9 cellular contexts compared by ENCODE assay signal in the genomic region with DNA sequence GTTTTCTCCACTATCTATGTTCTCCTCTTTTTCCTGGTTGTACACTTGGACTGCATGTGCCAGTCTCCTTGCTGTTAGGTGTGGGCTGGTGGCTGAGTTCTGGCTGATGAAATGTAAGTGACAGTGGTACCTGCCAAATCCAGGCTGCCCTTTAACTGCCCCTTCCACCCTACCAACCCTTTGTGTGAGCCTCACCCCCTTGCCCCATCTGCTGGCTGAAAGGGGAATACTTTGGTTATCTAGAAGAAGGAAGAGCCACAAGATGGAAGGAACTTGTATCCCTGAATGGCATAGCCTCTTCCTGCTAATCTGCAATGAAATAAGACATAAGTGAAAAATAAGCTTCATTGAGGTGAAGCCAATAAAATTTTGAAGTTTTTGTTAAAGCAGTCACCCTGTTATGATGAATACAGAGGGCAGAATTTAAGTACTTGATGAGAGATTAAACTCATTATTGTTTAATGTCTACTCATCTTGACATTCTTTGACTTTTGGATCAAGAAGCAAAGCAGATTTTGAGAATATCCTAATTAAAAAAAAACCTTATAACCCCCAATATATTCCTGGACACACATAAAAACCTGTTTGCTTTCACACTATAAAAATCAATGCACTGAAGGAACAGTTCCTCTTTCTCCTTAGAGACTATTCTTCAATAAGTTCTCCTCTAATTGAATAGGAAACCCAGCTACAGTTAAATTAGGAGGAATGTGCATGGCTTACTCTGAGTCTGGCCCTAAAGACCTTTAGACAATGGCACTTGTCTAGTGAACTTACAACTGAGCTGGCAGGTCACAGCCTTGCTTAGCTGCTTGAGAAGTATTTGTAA.
DNase-seq lines count a peak whose midpoint lies in the region; FAIRE-seq and TF ChIP-seq lines count a peak whose summit lies in the region.
"Had no signal": no experiment of that assay in that cellular context is flagged by ENCODE, and none has a peak within 500 bp of the region (broad histone marks: within the 10 kb centered on the region; RNA-seq: fewer than 3 reads in every experiment).

No MANE protein-coding gene starts in this region.

- no peak overlapping the region for H3K9ac ChIP-seq in kidney (ENCODE audit: low read length in 2 of 2)

- no peak overlapping the region for H3K4me3 ChIP-seq in kidney (ENCODE audit: low read length in 2 of 2)
- no peak overlapping the region for H3K4me3 ChIP-seq in suprapubic skin

- H3K4me1 ChIP-seq in kidney (ENCODE audit: control insufficient read depth in 1 of 2, insufficient read depth in 1 of 2, low read depth in 1 of 2, low read length in 2 of 2) (peaks cover 3 to 8% of the 10 kb centered on the region in 2 donors), suprapubic skin (peaks cover 9% of the 10 kb centered on the region)

- DNase-seq in NK-92 treated with Interleukin-12 subunit alpha and Interleukin-12 subunit beta, amount 100 ng/mL, for 24 hours (lab: John Stamatoyannopoulos, UW): peak; percentile 36
- no peak for DNase-seq in NK-92 (lab: John Stamatoyannopoulos, UW; ENCODE audit: unreplicated experiment)
- DNase-seq in HuH-7.5 (ENCODE audit: low spot score): peak; percentile 21
- peak; percentile 29 to 36 for DNase-seq in SHP77 (lab: John Stamatoyannopoulos, UW)
- DNase-seq in T47D (ENCODE audit: low read depth in 1 of 2, low spot score in 1 of 2): peak; percentile 20 to 86
- DNase-seq in myocyte (ENCODE audit: low read depth): peak; percentile 71
- no peak for DNase-seq in kidney
- DNase-seq in suprapubic skin (ENCODE audit: low spot score in 2 of 2): no peak

- H3K27me3 ChIP-seq in suprapubic skin: no peaks in the 10 kb centered on the region

- no peak for FAIRE-seq in kidney (lab: Jason Lieb, UNC)
- FAIRE-seq: G401.6 had no signal

- H3K27ac ChIP-seq in kidney (ENCODE audit: low read depth in 2 of 2, low read length in 2 of 2) (no peak overlapping the region), suprapubic skin (no peak overlapping the region)

- peaks cover 0 to 3% of the 10 kb centered on the region in 2 donors for H3K9me3 ChIP-seq in kidney (ENCODE audit: control insufficient read depth in 1 of 2, low read length in 2 of 2)
- no peaks in the 10 kb centered on the region for H3K9me3 ChIP-seq in suprapubic skin

- H3K36me3 ChIP-seq in kidney (ENCODE audit: control insufficient read depth in 1 of 2, insufficient read depth in 2 of 2, low read length in 2 of 2): no peaks in the 10 kb centered on the region
- no peaks in the 10 kb centered on the region for H3K36me3 ChIP-seq in suprapubic skin

- in situ Hi-C loops in T47D (cut with HindIII; ENCODE audit: low pct_unique_long_range_greater_than_20kb, low sequenced_read_pairs): no loop called here

- TF ChIP-seq POLR2A in suprapubic skin (IDR thresholded peaks at IDR 0.05): no peak

- TF ChIP-seq CTCF in kidney (IDR thresholded peaks at IDR 0.05; ENCODE audit: borderline replicate concordance, extremely low read depth, insufficient read depth): no peak
- no peak for TF ChIP-seq CTCF in suprapubic skin (IDR thresholded peaks at IDR 0.05)

- intact Hi-C loops in kidney (cut with DNase I): no loop called here

- no peak for TF ChIP-seq EP300 in suprapubic skin (IDR thresholded peaks at IDR 0.05)

Comparison
In these comparisons a context has a peak if more than half of its experiments do, and no peak if none do; other contexts are left out.
1. DNase-seq: peak in NK-92 treated with Interleukin-12 subunit alpha and Interleukin-12 subunit beta, amount 100 ng/mL, for 24 hours (single experiment), HuH-7.5 (single experiment), SHP77 (2 of 2), T47D (2 of 2) and myocyte (single experiment); none in NK-92 (single experiment), kidney (single experiment) and suprapubic skin (0 of 2).